Comparison of ENCODE assay signal across 8 cellular contexts in genomic region chr15:43769584-43770228, GRCh38. TPM values are rescaled to one million over a fixed set of nuclear protein-coding genes. Genes with fewer than 3 reads are reported as not detected.
DNase-seq lines count a peak whose midpoint lies in the region; ATAC-seq, FAIRE-seq and TF ChIP-seq lines count a peak whose summit lies in the region.

No MANE protein-coding gene starts in this region.

- peak; percentile 57 to 86 (median 77) for TF ChIP-seq CTCF in K562 (IDR thresholded peaks at IDR 0.05 in 2 of 3, conservative IDR thresholded peaks at IDR 0.05 in 1 of 3; ENCODE audit: insufficient read depth in 2 of 3, low read depth in 1 of 3, low read length in 3 of 3)

- H3K9me1 ChIP-seq in K562 (ENCODE audit: control insufficient read depth, insufficient read depth, low read length), result no peaks in the 10 kb centered on the region

- peaks cover 0 to 2% of the 10 kb centered on the region in 2 experiments; a peak in 2 of 5 replicates for H3K4me1 ChIP-seq in K562 (replicated peaks in 1 of 2; ENCODE audit: control insufficient read depth in 2 of 2, insufficient read depth in 2 of 2, low read length in 2 of 2)

- H4K20me1 ChIP-seq in K562 (replicated peaks; ENCODE audit: control insufficient read depth, insufficient read depth, low read length), result no peaks in the 10 kb centered on the region; the same call in 1 of the 2 replicates

- no peak overlapping the region for H2AFZ ChIP-seq in K562 (ENCODE audit: low read depth, low read length)

- H3K4me3 Mint-ChIP-seq in T-helper 17 cell, result no peak overlapping the region

- H3K9ac ChIP-seq in K562 (ENCODE audit: insufficient read depth in 1 of 2, low read depth in 2 of 2, low read length in 2 of 2), result no peak overlapping the region

- peaks cover 92% of the 10 kb centered on the region for H3K36me3 ChIP-seq in K562 (ENCODE audit: control insufficient read depth, insufficient read depth, low read length)

- peak in 1 of 2 experiments; percentile 53; a peak in 2 of 4 replicates for TF ChIP-seq RAD21 in K562 (CRISPR knock-in tag; conservative IDR thresholded peaks at IDR 0.05 in 1 of 2, IDR thresholded peaks at IDR 0.05 in 1 of 2)

- peak overlapping the region; percentile 34 for H3K27ac Mint-ChIP-seq in T-helper 17 cell

- H3K4me3 ChIP-seq in K562, result no peak overlapping the region

- CTCF ChIA-PET in K562 (lab: Yijun Ruan, JAX; ENCODE audit: low intra/inter-chr PET ratio), result interaction anchor here (2.2 kb wide), 1 partner anchor 423 kb away, joined by 10 read pairs; no protein-coding TSS in a partner anchor

- TF ChIP-seq EP300 in K562 (IDR thresholded peaks at IDR 0.05; ENCODE audit: low read length), result no peak

- intact Hi-C loops in K562 (cut with micrococcal nuclease), result loop anchor here (5.0 kb wide), 1 partner anchor 327 kb away; no protein-coding TSS in a partner anchor

- POLR2A ChIA-PET in K562 (lab: Yijun Ruan, JAX), result no interaction called here

- BruUV-seq in K562 (replicated peaks; lab: Mats Ljungman, UMichigan), result no TSS peak

- H3K36me3 Mint-ChIP-seq in T-helper 17 cell (ENCODE audit: low read depth), result peaks cover 3% of the 10 kb centered on the region

- H3K79me2 ChIP-seq in K562 (ENCODE audit: control insufficient read depth, insufficient read depth, low read length), result no peaks in the 10 kb centered on the region

- H3K27me3 ChIP-seq in K562 (ENCODE audit: control insufficient read depth in 2 of 2, insufficient read depth in 2 of 2, low read length in 2 of 2), result no peaks in the 10 kb centered on the region

- H3K27ac ChIP-seq in K562 (ENCODE audit: extremely low read depth, low read depth, low read length), result no peak overlapping the region

- no peaks in the 10 kb centered on the region for H3K27me3 Mint-ChIP-seq in T-helper 17 cell

- 59% methylated on average over 5 of the region's 5 CpGs for WGBS in K562 (ENCODE audit: insufficient coverage, low coverage, missing lambda C conversion rate)

- H3K4me1 Mint-ChIP-seq in T-helper 17 cell, result no peaks in the 10 kb centered on the region

- in situ Hi-C loops in K562 (cut with MboI), result no loop called here

- TF ChIP-seq POLR2A in K562 (conservative IDR thresholded peaks at IDR 0.05), result no peak

- FAIRE-seq in K562 (lab: Jason Lieb, UNC) (peak; percentile 72), islet of Langerhans (lab: Jason Lieb, UNC) (peak; percentile 82)

- H3K9me3 ChIP-seq in T-helper 17 cell (ENCODE audit: control insufficient read depth, low read length, poor library complexity, severe bottlenecking) (no peaks in the 10 kb centered on the region), K562 (replicated peaks; ENCODE audit: control insufficient read depth, insufficient read depth, low read depth, low read length) (no peaks in the 10 kb centered on the region)

- DNase-seq in EH (ENCODE audit: low read depth) (peak; percentile 73), LHCN-M2 (ENCODE audit: low read depth) (peak; percentile 58), T-helper 17 cell (peak; percentile 22 to 46 (median 37)), K562 (ENCODE audit: extremely low read depth in 1 of 4, low spot score in 3 of 4) (peak; percentile 56 to 77 (median 62))
- peak; percentile 65 for DNase-seq in stimulated activated CD4-positive, alpha-beta T cell treated with anti-CD3 and anti-CD28 coated beads, Interleukin-4, amount 100 ng/mL, for 1 hour

- no peak overlapping the region for H3K4me2 ChIP-seq in K562 (ENCODE audit: insufficient read depth, low read length)

- ATAC-seq in T-helper 17 cell (peak; percentile 83), K562 (peak; percentile 86), HG03095 (IDR thresholded peaks at IDR 0.05; ENCODE audit: unreplicated experiment) (no peak), GM18511 (IDR thresholded peaks at IDR 0.05; ENCODE audit: unreplicated experiment) (no peak)

RNA-seq across cellular contexts. Expression of gene ELL3, which starts 7.1 kb away (rescaled TPM):
- total RNA-seq in LHCN-M2 (2014; rRNA removed) (1.3 and 2.5 TPM in 2 replicates), T-helper 17 cell (under 1 TPM; 0.63 to 0.97 TPM), K562 (2014; rRNA removed) (2.9 and 5.2 TPM in 2 replicates), K562 (2014; rRNA removed; fragmentation: Illumina TruSeq; extraction: Trizol) (1.9 and 2.6 TPM in 2 replicates), K562 (2015; rRNA removed; fragmentation: Illumina TruSeq; extraction: Trizol) (1.5 TPM in 2 replicates), K562 (2021) (0.80 and 1.9 TPM in 2 replicates)
- 1.3 TPM for polyA plus RNA-seq in LHCN-M2 (2012)
- total RNA-seq in K562 (2011; cell fraction: chromatin; rRNA removed; ENCODE audit: low replicate concordance), result 4.3 and 5.0 TPM in 2 replicates
- total RNA-seq in K562 (2011; cell fraction: nucleolus; rRNA removed), result 4.3 and 6.3 TPM in 2 replicates
- 2.8 and 3.9 TPM in 2 replicates for total RNA-seq in K562 (2011; cell fraction: nucleoplasm; rRNA removed)
- polyA plus RNA-seq in K562 (2011; rRNA removed) (0.96 and 2.6 TPM in 2 replicates), K562 (2014; fragmentation: Illumina TruSeq; extraction: Trizol) (1.8 and 2.6 TPM in 2 replicates), K562 (2014; fragmentation: Nextera tagmentation; extraction: Ambion mirVana) (1 to 10 TPM; 2.9 to 3.6 TPM), K562 (2014; rRNA removed) (3.0 and 3.9 TPM in 2 replicates)
- polyA plus RNA-seq in K562 (2011; cell fraction: cytosol; rRNA removed), result 0.59 and 3.0 TPM in 2 replicates
- 3.2 and 5.4 TPM in 2 replicates for polyA plus RNA-seq in K562 (2011; cell fraction: nucleus; rRNA removed)
- 1.2 and 2.0 TPM in 2 replicates for polyA plus RNA-seq in K562 (2012)
- 0.87 and 3.2 TPM in 2 replicates for polyA minus RNA-seq in K562 (2011; rRNA and poly(A)+ RNA removed)
- polyA minus RNA-seq in K562 (2011; cell fraction: cytosol; rRNA and poly(A)+ RNA removed), result 1.9 TPM in 1 of 2 replicates, not detected in the other
- polyA minus RNA-seq in K562 (2011; cell fraction: nucleus; rRNA and poly(A)+ RNA removed), result 2.0 and 4.8 TPM in 2 replicates

RNA-seq across cellular contexts. Expression of gene SERF2, which starts 22.4 kb away (rescaled TPM):
- total RNA-seq in LHCN-M2 (2014; rRNA removed), result 1,349 and 2,104 TPM in 2 replicates
- 1,779 TPM for polyA plus RNA-seq in LHCN-M2 (2012)
- total RNA-seq in T-helper 17 cell, result 100 to 1,000 TPM; 424 to 465 TPM
- 218 and 403 TPM in 2 replicates for total RNA-seq in K562 (2011; cell fraction: chromatin; rRNA removed; ENCODE audit: low replicate concordance)
- 324 and 335 TPM in 2 replicates for total RNA-seq in K562 (2011; cell fraction: nucleolus; rRNA removed)
- total RNA-seq in K562 (2011; cell fraction: nucleoplasm; rRNA removed), result 384 and 484 TPM in 2 replicates
- 504 and 539 TPM in 2 replicates for total RNA-seq in K562 (2014; rRNA removed)
- total RNA-seq in K562 (2014; rRNA removed; fragmentation: Illumina TruSeq; extraction: Trizol), result 330 and 497 TPM in 2 replicates
- total RNA-seq in K562 (2015; rRNA removed; fragmentation: Illumina TruSeq; extraction: Trizol), result 505 and 539 TPM in 2 replicates
- 867 and 903 TPM in 2 replicates for total RNA-seq in K562 (2021)
- polyA plus RNA-seq in K562 (2011; rRNA removed), result 829 and 915 TPM in 2 replicates
- polyA plus RNA-seq in K562 (2011; cell fraction: cytosol; rRNA removed), result 1,193 and 1,426 TPM in 2 replicates
- polyA plus RNA-seq in K562 (2011; cell fraction: nucleus; rRNA removed), result 959 and 1,088 TPM in 2 replicates
- 922 and 1,325 TPM in 2 replicates for polyA plus RNA-seq in K562 (2012)
- polyA plus RNA-seq in K562 (2014; fragmentation: Illumina TruSeq; extraction: Trizol), result 1,117 and 1,415 TPM in 2 replicates
- 1,000 to 10,000 TPM; 2,726 to 3,360 TPM for polyA plus RNA-seq in K562 (2014; fragmentation: Nextera tagmentation; extraction: Ambion mirVana)
- polyA plus RNA-seq in K562 (2014; rRNA removed), result 1,025 and 1,310 TPM in 2 replicates
- polyA minus RNA-seq in K562 (2011; rRNA and poly(A)+ RNA removed), result 168 and 202 TPM in 2 replicates
- polyA minus RNA-seq in K562 (2011; cell fraction: cytosol; rRNA and poly(A)+ RNA removed), result 213 and 218 TPM in 2 replicates
- 104 and 170 TPM in 2 replicates for polyA minus RNA-seq in K562 (2011; cell fraction: nucleus; rRNA and poly(A)+ RNA removed)

RNA-seq across cellular contexts. Expression of gene PDIA3, which starts 23.5 kb away (rescaled TPM):
- total RNA-seq in LHCN-M2 (2014; rRNA removed) (165 and 172 TPM in 2 replicates), T-helper 17 cell (100 to 1,000 TPM; 168 to 170 TPM), K562 (2014; rRNA removed) (76.6 and 83.8 TPM in 2 replicates), K562 (2014; rRNA removed; fragmentation: Illumina TruSeq; extraction: Trizol) (226 and 263 TPM in 2 replicates), K562 (2015; rRNA removed; fragmentation: Illumina TruSeq; extraction: Trizol) (226 and 243 TPM in 2 replicates), K562 (2021) (292 and 308 TPM in 2 replicates)
- 345 TPM for polyA plus RNA-seq in LHCN-M2 (2012)
- 96.5 and 219 TPM in 2 replicates for total RNA-seq in K562 (2011; cell fraction: chromatin; rRNA removed; ENCODE audit: low replicate concordance)
- 94.5 and 105 TPM in 2 replicates for total RNA-seq in K562 (2011; cell fraction: nucleolus; rRNA removed)
- total RNA-seq in K562 (2011; cell fraction: nucleoplasm; rRNA removed), result 188 and 211 TPM in 2 replicates
- polyA plus RNA-seq in K562 (2011; rRNA removed) (130 and 161 TPM in 2 replicates), K562 (2014; fragmentation: Illumina TruSeq; extraction: Trizol) (291 and 386 TPM in 2 replicates), K562 (2014; fragmentation: Nextera tagmentation; extraction: Ambion mirVana) (10 to 100 TPM; 13.5 to 40.8 TPM), K562 (2014; rRNA removed) (137 and 149 TPM in 2 replicates)
- polyA plus RNA-seq in K562 (2011; cell fraction: cytosol; rRNA removed), result 27.8 and 43.8 TPM in 2 replicates
- polyA plus RNA-seq in K562 (2011; cell fraction: nucleus; rRNA removed), result 55.4 and 65.2 TPM in 2 replicates
- 311 and 474 TPM in 2 replicates for polyA plus RNA-seq in K562 (2012)
- 43.8 and 67.2 TPM in 2 replicates for polyA minus RNA-seq in K562 (2011; rRNA and poly(A)+ RNA removed)
- 47.6 and 85.4 TPM in 2 replicates for polyA minus RNA-seq in K562 (2011; cell fraction: cytosol; rRNA and poly(A)+ RNA removed)
- 19.5 and 36.5 TPM in 2 replicates for polyA minus RNA-seq in K562 (2011; cell fraction: nucleus; rRNA and poly(A)+ RNA removed)

RNA-seq across cellular contexts. Expression of gene SERINC4, which starts 30.3 kb away (rescaled TPM):
- total RNA-seq in LHCN-M2 (2014; rRNA removed) (0.11 TPM in 1 of 2 replicates, not detected in the other), T-helper 17 cell (under 1 TPM in 1 of 2 donors, not detected in 1; 0.32 TPM), K562 (2014; rRNA removed) (0.24 TPM in 1 of 2 replicates, not detected in the other), K562 (2014; rRNA removed; fragmentation: Illumina TruSeq; extraction: Trizol) (0.13 TPM in 1 of 2 replicates, not detected in the other), K562 (2015; rRNA removed; fragmentation: Illumina TruSeq; extraction: Trizol) (0.08 and 0.14 TPM in 2 replicates), K562 (2021) (0.16 and 0.22 TPM in 2 replicates)
- polyA plus RNA-seq in LHCN-M2 (2012), result 0.04 TPM
- total RNA-seq in K562 (2011; cell fraction: chromatin; rRNA removed; ENCODE audit: low replicate concordance), result 0.83 and 1.1 TPM in 2 replicates
- total RNA-seq in K562 (2011; cell fraction: nucleolus; rRNA removed), result 0.50 and 0.53 TPM in 2 replicates
- 0.46 and 0.59 TPM in 2 replicates for total RNA-seq in K562 (2011; cell fraction: nucleoplasm; rRNA removed)
- polyA plus RNA-seq in K562 (2011; rRNA removed) (0.18 TPM in 2 replicates), K562 (2014; fragmentation: Illumina TruSeq; extraction: Trizol) (0.06 and 0.18 TPM in 2 replicates), K562 (2014; fragmentation: Nextera tagmentation; extraction: Ambion mirVana) (under 1 TPM; 0.23 to 0.48 TPM), K562 (2014; rRNA removed) (0.23 and 0.86 TPM in 2 replicates)
- 0.07 and 0.13 TPM in 2 replicates for polyA plus RNA-seq in K562 (2011; cell fraction: cytosol; rRNA removed)
- 0.14 and 0.28 TPM in 2 replicates for polyA plus RNA-seq in K562 (2011; cell fraction: nucleus; rRNA removed)
- polyA plus RNA-seq in K562 (2012), result 0.07 TPM in 1 of 2 replicates, not detected in the other
- polyA minus RNA-seq in K562 (2011; rRNA and poly(A)+ RNA removed), result 0.18 and 0.32 TPM in 2 replicates
- polyA minus RNA-seq in K562 (2011; cell fraction: cytosol; rRNA and poly(A)+ RNA removed), result not detected in 2 replicates
- polyA minus RNA-seq in K562 (2011; cell fraction: nucleus; rRNA and poly(A)+ RNA removed), result 0.11 and 0.27 TPM in 2 replicates

RNA-seq across cellular contexts. Expression of gene HYPK, which starts 30.7 kb away (rescaled TPM):
- total RNA-seq in LHCN-M2 (2014; rRNA removed) (8.8 and 10.3 TPM in 2 replicates), T-helper 17 cell (10 to 100 TPM; 15.7 to 22.8 TPM), K562 (2014; rRNA removed) (21.1 and 40.6 TPM in 2 replicates), K562 (2014; rRNA removed; fragmentation: Illumina TruSeq; extraction: Trizol) (6.5 and 7.2 TPM in 2 replicates), K562 (2015; rRNA removed; fragmentation: Illumina TruSeq; extraction: Trizol) (6.0 and 9.0 TPM in 2 replicates), K562 (2021) (23.7 and 27.7 TPM in 2 replicates)
- 3.3 TPM for polyA plus RNA-seq in LHCN-M2 (2012)
- total RNA-seq in K562 (2011; cell fraction: chromatin; rRNA removed; ENCODE audit: low replicate concordance), result 43.0 and 50.8 TPM in 2 replicates
- total RNA-seq in K562 (2011; cell fraction: nucleolus; rRNA removed), result 31.5 and 32.9 TPM in 2 replicates
- 41.6 and 66.5 TPM in 2 replicates for total RNA-seq in K562 (2011; cell fraction: nucleoplasm; rRNA removed)
- polyA plus RNA-seq in K562 (2011; rRNA removed) (25.8 and 28.0 TPM in 2 replicates), K562 (2014; fragmentation: Illumina TruSeq; extraction: Trizol) (17.5 and 26.1 TPM in 2 replicates), K562 (2014; fragmentation: Nextera tagmentation; extraction: Ambion mirVana) (1 to 10 TPM; 9.6 TPM), K562 (2014; rRNA removed) (22.7 and 33.9 TPM in 2 replicates)
- 1.8 and 4.5 TPM in 2 replicates for polyA plus RNA-seq in K562 (2011; cell fraction: cytosol; rRNA removed)
- 20.3 and 23.9 TPM in 2 replicates for polyA plus RNA-seq in K562 (2011; cell fraction: nucleus; rRNA removed)
- 3.3 and 8.7 TPM in 2 replicates for polyA plus RNA-seq in K562 (2012)
- polyA minus RNA-seq in K562 (2011; rRNA and poly(A)+ RNA removed), result 11.6 and 13.6 TPM in 2 replicates
- 19.9 and 20.8 TPM in 2 replicates for polyA minus RNA-seq in K562 (2011; cell fraction: cytosol; rRNA and poly(A)+ RNA removed)
- polyA minus RNA-seq in K562 (2011; cell fraction: nucleus; rRNA and poly(A)+ RNA removed), result 8.5 and 17.2 TPM in 2 replicates

Comparison
In these comparisons a context has a peak if more than half of its experiments do, and no peak if none do; other contexts are left out.
1. ATAC-seq: peak in T-helper 17 cell (single experiment) and K562 (single experiment); none in HG03095 (single experiment) and GM18511 (single experiment).
2. Peak in every context shown above with its lines, with median percentiles within 50 percentile points of each other: DNase-seq.